ENCODE assay signal across 21 cellular contexts in genomic region chr12:85182699-85183098, GRCh38.
DNase-seq lines count a peak whose midpoint lies in the region; ATAC-seq and TF ChIP-seq lines count a peak whose summit lies in the region.
"Had no signal": no experiment of that assay in that cellular context is flagged by ENCODE, and none has a peak within 500 bp of the region (broad histone marks: within the 10 kb centered on the region; RNA-seq: fewer than 3 reads in every experiment).

No MANE protein-coding gene starts in this region.

- in situ Hi-C loops in Caki2 (cut with HindIII; ENCODE audit: low pct_unique_long_range_greater_than_20kb, low sequenced_read_pairs): no loop called here

- no peaks in the 10 kb centered on the region for H3K36me3 ChIP-seq in SK-N-MC (ENCODE audit: insufficient read depth, low read length)
- H3K36me3 ChIP-seq: BLaER1 treated with 17β-estradiol and CSF1 and Interleukin-3, amounts not matched to agents 10 nM and 100 nM; ovary; sigmoid colon had no signal

- no peaks in the 10 kb centered on the region for H3K9me3 ChIP-seq in SK-N-MC (ENCODE audit: low read depth, low read length)
- H3K9me3 ChIP-seq: BLaER1 treated with 17β-estradiol and CSF1 and Interleukin-3, amounts not matched to agents 10 nM and 100 nM; ovary; sigmoid colon had no signal

- ATAC-seq in GM18520 (IDR thresholded peaks at IDR 0.05; ENCODE audit: unreplicated experiment) (no peak), HG02798 (IDR thresholded peaks at IDR 0.05; ENCODE audit: poor library complexity, unreplicated experiment) (no peak)
- ATAC-seq: HCT116 had no signal

- peak overlapping the region; percentile 57; the same call in 1 of the 2 replicates for H3K27ac ChIP-seq in SK-N-MC
- H3K27ac ChIP-seq: BLaER1 treated with 17β-estradiol and CSF1 and Interleukin-3, amounts not matched to agents 10 nM and 100 nM; ovary; sigmoid colon had no signal

- H3K4me3 ChIP-seq in SK-N-MC (no peak overlapping the region), fibroblast of the aortic adventitia (ENCODE audit: low read depth, low read length) (no peak overlapping the region)
- H3K4me3 ChIP-seq: BLaER1 treated with 17β-estradiol and CSF1 and Interleukin-3, amounts not matched to agents 10 nM and 100 nM; ovary; sigmoid colon had no signal

- peak; percentile 99 for DNase-seq in Caki2 (ENCODE audit: low read depth)
- peak; percentile 16 for DNase-seq in SK-N-MC (ENCODE audit: low read depth, low spot score)
- DNase-seq in fibroblast of the aortic adventitia (ENCODE audit: low read depth): peak; percentile 16
- DNase-seq in myocyte (ENCODE audit: low read depth): peak; percentile 0
- no peak for DNase-seq in HK-2 (ENCODE audit: unreplicated experiment)
- no peak for DNase-seq in SHP77 (lab: John Stamatoyannopoulos, UW)
- DNase-seq: activated B cell treated with CpG ODN at 0.5 μM for 24 hours; activated CD4-positive, alpha-beta T cell treated with anti-CD3 and anti-CD28 coated beads, Interleukin-2, amount 50 U/mL, for 48 hours; activated naive CD8-positive, alpha-beta T cell treated with anti-CD3 and anti-CD28 coated beads, Interleukin-2, amount 10 ng/mL, durations not matched to agents 7 days and 5 days; cortex of kidney; GDM1; NCI-H187; NCI-H526 treated with DMSO at 0.1 percent for 48 hours; ovary; sigmoid colon; T-helper 9 cell; trophoblast cell had no signal

- no peak for TF ChIP-seq CTCF in fibroblast of the aortic adventitia (IDR thresholded peaks at IDR 0.05; ENCODE audit: insufficient read depth, low read length)

- no peak overlapping the region for H3K9ac ChIP-seq in SK-N-MC (ENCODE audit: insufficient read length)
- H3K9ac ChIP-seq: BLaER1 treated with 17β-estradiol and CSF1 and Interleukin-3, amounts not matched to agents 10 nM and 100 nM had no signal

Comparison
In these comparisons a context has a peak if more than half of its experiments do, and no peak if none do; other contexts are left out.
1. DNase-seq: peak in Caki2 (single experiment), SK-N-MC (single experiment), fibroblast of the aortic adventitia (single experiment) and myocyte (single experiment); none in HK-2 (single experiment) and SHP77 (0 of 2).